ENCODE assay signal across 18 cellular contexts in the genomic region with DNA sequence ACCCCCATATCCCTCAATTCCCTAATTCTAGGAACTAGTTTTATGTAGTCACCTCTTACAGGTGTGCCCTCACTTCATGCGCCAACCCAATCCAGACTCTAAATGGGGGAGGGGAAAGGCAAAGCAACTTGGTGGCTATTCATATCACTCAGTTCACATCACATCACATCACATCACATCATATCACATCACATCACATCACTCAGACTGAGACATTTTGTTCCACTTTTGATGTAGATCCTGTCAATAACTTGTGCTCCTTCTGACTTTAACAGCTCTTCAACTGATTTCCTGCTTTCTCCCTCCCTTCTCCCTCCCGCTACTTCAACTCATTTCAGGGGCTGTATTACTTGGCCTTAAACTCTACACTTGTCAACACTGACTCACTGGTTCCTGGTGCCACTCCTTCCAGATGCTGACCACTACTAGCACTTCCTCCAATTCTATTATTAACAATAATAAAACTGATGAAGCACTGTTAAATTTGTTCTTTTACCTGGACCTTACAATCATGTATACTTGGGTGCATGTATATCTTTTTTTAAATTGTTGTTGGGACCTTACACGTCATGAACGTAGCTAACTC. TPM values are rescaled to one million over a fixed set of nuclear protein-coding genes. Genes with fewer than 3 reads are reported as not detected.
DNase-seq lines count a peak whose midpoint lies in the region; ATAC-seq and TF ChIP-seq lines count a peak whose summit lies in the region.
"Had no signal": no experiment of that assay in that cellular context is flagged by ENCODE, and none has a peak within 500 bp of the region (broad histone marks: within the 10 kb centered on the region; RNA-seq: fewer than 3 reads in every experiment).

No MANE protein-coding gene starts in this region.

- no peak overlapping the region for H3K4me3 Mint-ChIP-seq in WTC11
- H3K4me3 Mint-ChIP-seq: activated CD4-positive, alpha-beta T cell treated with anti-CD3 and anti-CD28 coated beads, Interleukin-2, amount 10 ng/mL, durations not matched to agents 7 days and 5 days; IgD-negative memory B cell; natural killer cell treated with Interleukin-12 subunit alpha and Interleukin-12 subunit beta and Interleukin-15 and Interleukin-18, amount 100 ng/mL, for 72 hours had no signal

- POLR2A ChIA-PET in WTC11 (lab: Charles Lee) = no interaction called here

- CTCF ChIA-PET in WTC11 (lab: Charles Lee) = no interaction called here

- no peak overlapping the region for H3K27ac Mint-ChIP-seq in WTC11
- H3K27ac Mint-ChIP-seq: activated CD4-positive, alpha-beta T cell treated with anti-CD3 and anti-CD28 coated beads, Interleukin-2, amount 10 ng/mL, durations not matched to agents 7 days and 5 days; IgD-negative memory B cell; natural killer cell treated with Interleukin-12 subunit alpha and Interleukin-12 subunit beta and Interleukin-15 and Interleukin-18, amount 100 ng/mL, for 72 hours had no signal

- no peaks in the 10 kb centered on the region for H3K9me3 Mint-ChIP-seq in WTC11
- H3K9me3 Mint-ChIP-seq: activated CD4-positive, alpha-beta T cell treated with anti-CD3 and anti-CD28 coated beads, Interleukin-2, amount 10 ng/mL, durations not matched to agents 7 days and 5 days; natural killer cell treated with Interleukin-12 subunit alpha and Interleukin-12 subunit beta and Interleukin-15 and Interleukin-18, amount 100 ng/mL, for 72 hours had no signal

- TF ChIP-seq CTCF in epithelial cell of esophagus (IDR thresholded peaks at IDR 0.05; ENCODE audit: insufficient read depth, low read depth, low read length, missing control alignments) (no peak), WTC11 (IDR thresholded peaks at IDR 0.05) (no peak)

- ATAC-seq in WTC11 = no peak
- ATAC-seq: natural killer cell treated with Interleukin-12 subunit alpha and Interleukin-12 subunit beta and Interleukin-15 and Interleukin-18, amount 100 ng/mL, for 72 hours had no signal

- H3K36me3 Mint-ChIP-seq in WTC11 = no peaks in the 10 kb centered on the region
- H3K36me3 Mint-ChIP-seq: IgD-negative memory B cell; natural killer cell treated with Interleukin-12 subunit alpha and Interleukin-12 subunit beta and Interleukin-15 and Interleukin-18, amount 100 ng/mL, for 72 hours had no signal

- H3K4me1 Mint-ChIP-seq in WTC11 = peaks cover 17% of the 10 kb centered on the region
- H3K4me1 Mint-ChIP-seq: activated CD4-positive, alpha-beta T cell treated with anti-CD3 and anti-CD28 coated beads, Interleukin-2, amount 10 ng/mL, durations not matched to agents 7 days and 5 days; IgD-negative memory B cell had no signal

- H3K4me3 ChIP-seq in epithelial cell of esophagus (ENCODE audit: low read length) = no peak overlapping the region
- H3K4me3 ChIP-seq: right atrium auricular region, suprapubic skin had no signal

- no peaks in the 10 kb centered on the region for H3K27me3 Mint-ChIP-seq in WTC11 (ENCODE audit: low read depth)
- H3K27me3 Mint-ChIP-seq: activated CD4-positive, alpha-beta T cell treated with anti-CD3 and anti-CD28 coated beads, Interleukin-2, amount 10 ng/mL, durations not matched to agents 7 days and 5 days had no signal

- DNase-seq in AG20443 (ENCODE audit: low spot score) = peak; percentile 12
- DNase-seq in LHCN-M2 (ENCODE audit: low read depth) = peak; percentile 23
- peak; percentile 42 for DNase-seq in epithelial cell of esophagus (ENCODE audit: low read depth)
- peak; percentile 13 for DNase-seq in myocyte (ENCODE audit: low read depth)
- DNase-seq in activated naive CD4-positive, alpha-beta T cell treated with Interleukin-2 at 50 U/mL for 16 hours = no peak
- DNase-seq in NCI-H2196 (lab: John Stamatoyannopoulos, UW; ENCODE audit: unreplicated experiment) = no peak
- no peak for DNase-seq in WTC11 (ENCODE audit: low spot score)
- DNase-seq in DMS153 (lab: John Stamatoyannopoulos, UW) = no peak
- DNase-seq: activated CD4-positive, alpha-beta T cell treated with anti-CD3 and anti-CD28 coated beads, Interleukin-2, amount 10 ng/mL, durations not matched to agents 7 days and 5 days; activated T-cell treated with anti-CD3 and anti-CD28 coated beads, Interleukin-2, amount 50 U/mL, for 1 hour; cerebellar nuclear complex; NK-92 treated with Interleukin-12 subunit alpha and Interleukin-12 subunit beta, amount 100 ng/mL, for 24 hours; SHP77; stimulated activated CD4-positive, alpha-beta T cell treated with anti-CD3 and anti-CD28 coated beads, Interleukin-1b, Interleukin-23, amount 100 ng/mL, for 48 hours had no signal

TF ChIP-seq in WTC11, 78 proteins besides CTCF, POLR2A, EP300 and RAD21:
- no peak for TF ChIP-seq ELF4 (CRISPR knock-in tag; IDR thresholded peaks at IDR 0.05; ENCODE audit: low read depth)
- no peak for TF ChIP-seq TEAD1 (CRISPR knock-in tag; IDR thresholded peaks at IDR 0.05)
- TF ChIP-seq, protein P1, sequence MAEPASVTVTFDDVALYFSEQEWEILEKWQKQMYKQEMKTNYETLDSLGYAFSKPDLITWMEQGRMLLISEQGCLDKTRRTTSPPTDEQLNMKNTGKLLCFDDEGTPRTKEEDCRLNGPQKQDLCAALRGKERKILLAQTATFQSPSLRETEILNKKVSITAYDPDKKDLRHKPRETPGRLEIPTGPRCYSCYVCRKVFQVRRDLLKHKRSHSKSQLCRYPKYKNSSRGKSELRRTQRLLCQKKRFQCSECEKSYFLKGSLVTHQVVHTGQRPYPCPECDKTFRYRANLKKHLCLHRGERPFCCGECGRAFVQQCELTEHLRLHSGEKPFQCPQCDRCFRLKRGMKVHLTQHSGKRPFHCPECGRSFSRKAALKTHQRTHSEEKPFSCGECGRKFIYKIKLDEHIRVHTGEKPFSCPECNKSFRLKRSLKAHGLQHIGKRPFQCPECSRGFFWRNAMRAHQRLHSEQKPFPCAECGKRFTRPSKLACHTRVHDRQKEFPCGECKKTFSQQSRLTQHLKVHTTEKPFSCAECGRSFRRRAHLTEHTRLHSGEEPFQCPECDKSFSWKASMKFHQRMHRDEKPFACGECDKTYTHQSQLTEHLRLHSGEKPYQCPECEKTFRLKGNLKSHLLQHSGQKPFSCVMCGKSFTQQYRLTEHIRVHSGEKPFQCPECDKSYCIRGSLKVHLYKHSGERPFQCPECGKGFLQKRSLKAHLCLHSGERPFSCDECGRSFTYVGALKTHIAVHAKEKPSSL (CRISPR knock-in tag; conservative IDR thresholded peaks at IDR 0.05) = no peak
- no peak for TF ChIP-seq ZNF416 (CRISPR knock-in tag; IDR thresholded peaks at IDR 0.05)
- no peak for TF ChIP-seq CREB1 (CRISPR knock-in tag; IDR thresholded peaks at IDR 0.05)
- no peak for TF ChIP-seq HMGA2 (CRISPR knock-in tag; IDR thresholded peaks at IDR 0.05)
- no peak for TF ChIP-seq RORB (CRISPR knock-in tag; IDR thresholded peaks at IDR 0.05)
- no peak for TF ChIP-seq MYBL2 (CRISPR knock-in tag; IDR thresholded peaks at IDR 0.05)
- TF ChIP-seq, protein P2, sequence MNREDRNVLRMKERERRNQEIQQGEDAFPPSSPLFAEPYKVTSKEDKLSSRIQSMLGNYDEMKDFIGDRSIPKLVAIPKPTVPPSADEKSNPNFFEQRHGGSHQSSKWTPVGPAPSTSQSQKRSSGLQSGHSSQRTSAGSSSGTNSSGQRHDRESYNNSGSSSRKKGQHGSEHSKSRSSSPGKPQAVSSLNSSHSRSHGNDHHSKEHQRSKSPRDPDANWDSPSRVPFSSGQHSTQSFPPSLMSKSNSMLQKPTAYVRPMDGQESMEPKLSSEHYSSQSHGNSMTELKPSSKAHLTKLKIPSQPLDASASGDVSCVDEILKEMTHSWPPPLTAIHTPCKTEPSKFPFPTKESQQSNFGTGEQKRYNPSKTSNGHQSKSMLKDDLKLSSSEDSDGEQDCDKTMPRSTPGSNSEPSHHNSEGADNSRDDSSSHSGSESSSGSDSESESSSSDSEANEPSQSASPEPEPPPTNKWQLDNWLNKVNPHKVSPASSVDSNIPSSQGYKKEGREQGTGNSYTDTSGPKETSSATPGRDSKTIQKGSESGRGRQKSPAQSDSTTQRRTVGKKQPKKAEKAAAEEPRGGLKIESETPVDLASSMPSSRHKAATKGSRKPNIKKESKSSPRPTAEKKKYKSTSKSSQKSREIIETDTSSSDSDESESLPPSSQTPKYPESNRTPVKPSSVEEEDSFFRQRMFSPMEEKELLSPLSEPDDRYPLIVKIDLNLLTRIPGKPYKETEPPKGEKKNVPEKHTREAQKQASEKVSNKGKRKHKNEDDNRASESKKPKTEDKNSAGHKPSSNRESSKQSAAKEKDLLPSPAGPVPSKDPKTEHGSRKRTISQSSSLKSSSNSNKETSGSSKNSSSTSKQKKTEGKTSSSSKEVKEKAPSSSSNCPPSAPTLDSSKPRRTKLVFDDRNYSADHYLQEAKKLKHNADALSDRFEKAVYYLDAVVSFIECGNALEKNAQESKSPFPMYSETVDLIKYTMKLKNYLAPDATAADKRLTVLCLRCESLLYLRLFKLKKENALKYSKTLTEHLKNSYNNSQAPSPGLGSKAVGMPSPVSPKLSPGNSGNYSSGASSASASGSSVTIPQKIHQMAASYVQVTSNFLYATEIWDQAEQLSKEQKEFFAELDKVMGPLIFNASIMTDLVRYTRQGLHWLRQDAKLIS (CRISPR knock-in tag; IDR thresholded peaks at IDR 0.05; ENCODE audit: borderline replicate concordance) = no peak
- no peak for TF ChIP-seq JUN (CRISPR knock-in tag; IDR thresholded peaks at IDR 0.05)

RNA-seq across cellular contexts. Expression of a gene that starts 29.1 kb away (rescaled TPM):
- total RNA-seq in LHCN-M2 (2014; rRNA removed) (108 and 124 TPM in 2 replicates), myocyte (60.8 and 65.4 TPM in 2 replicates), WTC11 (2021) (82.2 to 96.7 TPM (median 83.8 TPM) in 3 replicates)
- polyA plus RNA-seq in LHCN-M2 (2012) = 61.9 TPM
- polyA plus RNA-seq in myocyte (2012) = 51.9 TPM
- polyA plus RNA-seq: IgD-negative memory B cell had no signal

Comparison
In these comparisons a context has a peak if more than half of its experiments do, and no peak if none do; other contexts are left out.
1. DNase-seq: peak in AG20443 (single experiment), LHCN-M2 (single experiment), epithelial cell of esophagus (single experiment) and myocyte (single experiment); none in activated naive CD4-positive, alpha-beta T cell treated with Interleukin-2 at 50 U/mL for 16 hours (single experiment), NCI-H2196 (single experiment), WTC11 (single experiment) and DMS153 (single experiment).